Comparison of ENCODE assay signal across 12 cellular contexts in genomic region chr13:80336335-80336734, GRCh38. TPM values are rescaled to one million over a fixed set of nuclear protein-coding genes. Genes with fewer than 3 reads are reported as not detected.
DNase-seq lines count a peak whose midpoint lies in the region; ATAC-seq, FAIRE-seq and TF ChIP-seq lines count a peak whose summit lies in the region.
"Had no signal": no experiment of that assay in that cellular context is flagged by ENCODE, and none has a peak within 500 bp of the region (broad histone marks: within the 10 kb centered on the region; RNA-seq: fewer than 3 reads in every experiment).

No MANE protein-coding gene starts in this region.

- no peak for DNase-seq in CD8-positive, alpha-beta T cell
- peak; percentile 64 for DNase-seq in fibroblast of peridontal ligament (ENCODE audit: extremely low read depth)
- no peak for DNase-seq in activated T-cell treated with anti-CD3 and anti-CD28 coated beads, Interleukin-2, amount 50 U/mL, for 4 hours
- no peak for DNase-seq in activated CD8-positive, alpha-beta memory T cell treated with anti-CD3 and anti-CD28 coated beads, Interleukin-2, amount 10 ng/mL, durations not matched to agents 7 days and 5 days
- DNase-seq: central memory CD4-positive, alpha-beta T cell; NCI-H2171; stimulated activated naive CD4-positive, alpha-beta T cell had no signal

- POLR2A ChIA-PET in CD8-positive, alpha-beta T cell (lab: Charles Lee): no interaction called here

- H3K4me3 ChIP-seq in CD8-positive, alpha-beta T cell (ENCODE audit: low read depth, low read length): no peak overlapping the region
- H3K4me3 ChIP-seq in rectal smooth muscle tissue (ENCODE audit: low read length): peak overlapping the region; percentile 97

- H3K9ac ChIP-seq in rectal smooth muscle tissue (ENCODE audit: low read length): no peak overlapping the region

- CTCF ChIA-PET in CD8-positive, alpha-beta T cell (lab: Charles Lee): no interaction called here
- CTCF ChIA-PET in activated CD8-positive, alpha-beta memory T cell treated with anti-CD3 and anti-CD28 coated beads, Interleukin-2, amount 10 ng/mL, durations not matched to agents 7 days and 5 days (lab: Charles Lee): no interaction called here

- peak; percentile 26 for FAIRE-seq in TTC549 (lab: Jason Lieb, UNC)

- H3K36me3 Mint-ChIP-seq in CD8-positive, alpha-beta T cell: no peaks in the 10 kb centered on the region
- no peaks in the 10 kb centered on the region for H3K36me3 Mint-ChIP-seq in activated T-cell treated with anti-CD3 and anti-CD28 coated beads, Interleukin-2, amount 50 U/mL, for 4 hours (ENCODE audit: insufficient read depth)
- H3K36me3 Mint-ChIP-seq in activated CD8-positive, alpha-beta memory T cell treated with anti-CD3 and anti-CD28 coated beads, Interleukin-2, amount 10 ng/mL, durations not matched to agents 7 days and 5 days: no peaks in the 10 kb centered on the region

- intact Hi-C loops in CD8-positive, alpha-beta T cell (cut with DNase I, micrococcal nuclease): no loop called here

- no peaks in the 10 kb centered on the region for H3K36me3 ChIP-seq in CD8-positive, alpha-beta T cell (ENCODE audit: insufficient read depth, low read length)
- peaks cover 4% of the 10 kb centered on the region for H3K36me3 ChIP-seq in rectal smooth muscle tissue (ENCODE audit: control insufficient read depth, insufficient read depth, low read length)

- no peaks in the 10 kb centered on the region for H3K9me3 Mint-ChIP-seq in CD8-positive, alpha-beta T cell
- H3K9me3 Mint-ChIP-seq in activated T-cell treated with anti-CD3 and anti-CD28 coated beads, Interleukin-2, amount 50 U/mL, for 4 hours: no peaks in the 10 kb centered on the region
- no peaks in the 10 kb centered on the region for H3K9me3 Mint-ChIP-seq in activated CD8-positive, alpha-beta memory T cell treated with anti-CD3 and anti-CD28 coated beads, Interleukin-2, amount 10 ng/mL, durations not matched to agents 7 days and 5 days (ENCODE audit: low read depth)

- peak overlapping the region; percentile 1 for H3K4me3 Mint-ChIP-seq in CD8-positive, alpha-beta T cell
- H3K4me3 Mint-ChIP-seq in activated T-cell treated with anti-CD3 and anti-CD28 coated beads, Interleukin-2, amount 50 U/mL, for 4 hours: no peak overlapping the region
- H3K4me3 Mint-ChIP-seq in activated CD8-positive, alpha-beta memory T cell treated with anti-CD3 and anti-CD28 coated beads, Interleukin-2, amount 10 ng/mL, durations not matched to agents 7 days and 5 days: no peak overlapping the region

- H3K4me1 Mint-ChIP-seq in CD8-positive, alpha-beta T cell (ENCODE audit: low read depth): peaks cover 7% of the 10 kb centered on the region
- peaks cover 4% of the 10 kb centered on the region for H3K4me1 Mint-ChIP-seq in activated T-cell treated with anti-CD3 and anti-CD28 coated beads, Interleukin-2, amount 50 U/mL, for 4 hours (ENCODE audit: low read depth)
- peaks cover 4% of the 10 kb centered on the region for H3K4me1 Mint-ChIP-seq in activated CD8-positive, alpha-beta memory T cell treated with anti-CD3 and anti-CD28 coated beads, Interleukin-2, amount 10 ng/mL, durations not matched to agents 7 days and 5 days

- no peak overlapping the region for H3K27ac ChIP-seq in CD8-positive, alpha-beta T cell (ENCODE audit: low read depth, low read length)
- no peak overlapping the region for H3K27ac ChIP-seq in rectal smooth muscle tissue (ENCODE audit: low read depth, low read length)

- no peak for ATAC-seq in CD8-positive, alpha-beta T cell
- no peak for ATAC-seq in activated T-cell treated with anti-CD3 and anti-CD28 coated beads, Interleukin-2, amount 50 U/mL, for 4 hours
- no peak for ATAC-seq in activated CD8-positive, alpha-beta memory T cell treated with anti-CD3 and anti-CD28 coated beads, Interleukin-2, amount 10 ng/mL, durations not matched to agents 7 days and 5 days
- ATAC-seq in GM21737 (IDR thresholded peaks at IDR 0.05; ENCODE audit: unreplicated experiment) (no peak), HG03196 (IDR thresholded peaks at IDR 0.05; ENCODE audit: unreplicated experiment) (no peak)
- ATAC-seq: HCT116 had no signal

- H3K4me1 ChIP-seq in CD8-positive, alpha-beta T cell (ENCODE audit: insufficient read depth, low read length): peaks cover 13% of the 10 kb centered on the region
- no peaks in the 10 kb centered on the region for H3K4me1 ChIP-seq in rectal smooth muscle tissue (ENCODE audit: control insufficient read depth, insufficient read depth, low read length)

- peaks cover 13% of the 10 kb centered on the region for H3K27me3 Mint-ChIP-seq in CD8-positive, alpha-beta T cell (ENCODE audit: low read depth)
- H3K27me3 Mint-ChIP-seq in activated T-cell treated with anti-CD3 and anti-CD28 coated beads, Interleukin-2, amount 50 U/mL, for 4 hours (ENCODE audit: low read depth): peaks cover 23% of the 10 kb centered on the region
- H3K27me3 Mint-ChIP-seq in activated CD8-positive, alpha-beta memory T cell treated with anti-CD3 and anti-CD28 coated beads, Interleukin-2, amount 10 ng/mL, durations not matched to agents 7 days and 5 days: peaks cover 10% of the 10 kb centered on the region

- H3K9me3 ChIP-seq in CD8-positive, alpha-beta T cell (ENCODE audit: low read length): no peaks in the 10 kb centered on the region

- peaks cover 3% of the 10 kb centered on the region for H3K27me3 ChIP-seq in CD8-positive, alpha-beta T cell (ENCODE audit: insufficient read depth, low read length)
- no peaks in the 10 kb centered on the region for H3K27me3 ChIP-seq in rectal smooth muscle tissue (ENCODE audit: control insufficient read depth, insufficient read depth, low read length)

- TF ChIP-seq CTCF in CD8-positive, alpha-beta T cell (IDR thresholded peaks at IDR 0.05): no peak

- H3K27ac Mint-ChIP-seq in CD8-positive, alpha-beta T cell: no peak overlapping the region
- no peak overlapping the region for H3K27ac Mint-ChIP-seq in activated CD8-positive, alpha-beta memory T cell treated with anti-CD3 and anti-CD28 coated beads, Interleukin-2, amount 10 ng/mL, durations not matched to agents 7 days and 5 days

RNA-seq across cellular contexts. Expression of gene SPRY2, which starts 4.6 kb away (rescaled TPM):
- 1 to 10 TPM; 3.1 to 3.4 TPM for total RNA-seq in CD8-positive, alpha-beta T cell
- total RNA-seq in activated T-cell treated with anti-CD3 and anti-CD28 coated beads, Interleukin-2, amount 50 U/mL, for 4 hours: 1 to 10 TPM in 1 of 3 donors, under 1 TPM in 2; 0.33 to 1.8 (median 0.33) TPM
- under 1 TPM; 0.41 to 0.56 TPM for total RNA-seq in activated CD8-positive, alpha-beta memory T cell treated with anti-CD3 and anti-CD28 coated beads, Interleukin-2, amount 10 ng/mL, durations not matched to agents 7 days and 5 days
